In genomic region chr7:99918959-99919813, GRCh38 we compare ENCODE assay signal across 8 cellular contexts. TPM values are rescaled to one million over a fixed set of nuclear protein-coding genes. Genes with fewer than 3 reads are reported as not detected.
DNase-seq lines count a peak whose midpoint lies in the region; ATAC-seq and TF ChIP-seq lines count a peak whose summit lies in the region.

Gene TRIM4, minus strand, starts transcription at chr7:99919530. Its CDS starts 129 bp downstream, at chr7:99919401.

- peak in 1 of 2 donors; percentile 78 for TF ChIP-seq POLR2A in vagina (IDR thresholded peaks at IDR 0.05)

- H3K36me3 Mint-ChIP-seq in T-cell, result peaks cover 24% of the 10 kb centered on the region

- H3K4me3 ChIP-seq in heart right ventricle (peak within 1 kb of the TSS; percentile 70 to 94 (median 90)), vagina (peak within 1 kb of the TSS; percentile 68 to 77)

- H3K27me3 ChIP-seq in heart right ventricle, result no peaks in the 10 kb centered on the region
- no peaks in the 10 kb centered on the region for H3K27me3 ChIP-seq in vagina

- H3K4me1 ChIP-seq in heart right ventricle, result peaks cover 0 to 38% (median 36%) of the 10 kb centered on the region in 9 donors
- H3K4me1 ChIP-seq in vagina, result peaks cover 43% of the 10 kb centered on the region

- H3K36me3 ChIP-seq in heart right ventricle (peaks cover 0 to 39% (median 3%) of the 10 kb centered on the region in 9 donors), vagina (no peaks in the 10 kb centered on the region)

- H3K4me1 Mint-ChIP-seq in T-cell, result peaks cover 49 to 64% (median 56%) of the 10 kb centered on the region in 3 donors

- WGBS in adipose tissue, 3 donors, result 0 to 2% (median 1%) methylated on average over 81 of the region's 81 CpGs
- 0 to 1% methylated on average over 71 to 81 of the region's 81 CpGs for WGBS in heart right ventricle, 2 donors

- H3K27ac ChIP-seq in adipose tissue (ENCODE audit: low read depth, low read length), result no peak within 1 kb of the TSS
- peak within 1 kb of the TSS; percentile 63 to 96 (median 90) for H3K27ac ChIP-seq in heart right ventricle
- peak within 1 kb of the TSS; percentile 81 for H3K27ac ChIP-seq in vagina

- CTCF ChIA-PET in T-cell (lab: Charles Lee), result interaction anchor here (0.7 to 2.0 kb wide), 8 partner anchors 11 to 748 kb away, joined by 3 to 8 read pairs (median 4); partner anchors contain the start of gene MCM7 (in 1 of the 2)

- no peaks in the 10 kb centered on the region for H3K27me3 Mint-ChIP-seq in T-cell

- DNase-seq in NCI-H128 (lab: John Stamatoyannopoulos, UW; ENCODE audit: unreplicated experiment) (peak; percentile 72), T-cell (peak; percentile 81 to 91 (median 85)), heart right ventricle (peak; percentile 90 to 91), putamen (ENCODE audit: low spot score) (peak; percentile 93), vagina (ENCODE audit: extremely low spot score in 2 of 2) (peak in 1 of 2 donors; percentile 94)

- no peaks in the 10 kb centered on the region for H3K9me3 Mint-ChIP-seq in T-cell

- intact Hi-C loops in heart right ventricle (cut with DNase I), result loop anchor here in 7 of 10 donors (5.0 to 10.0 kb wide), 7 partner anchors 73 to 294 kb away; partner anchors contain the start of genes COPS6 (in 2 of the 7), ZNF3 (in 2 of the 7) and MBLAC1 (in 1 of the 7)
- intact Hi-C loops in vagina (cut with DNase I), result no loop called here

- peak within 1 kb of the TSS; percentile 93 to 95 (median 94) for H3K4me3 Mint-ChIP-seq in T-cell

- H3K9me3 ChIP-seq in heart right ventricle (no peaks in the 10 kb centered on the region), vagina (no peaks in the 10 kb centered on the region)

- ATAC-seq in HG02759 (IDR thresholded peaks at IDR 0.05; ENCODE audit: unreplicated experiment) (peak; percentile 99), T-cell (replicated peaks in 1 of 4) (peak; percentile 98), heart right ventricle (peak; percentile 99 to 100 (median 99))

- H3K27ac Mint-ChIP-seq in T-cell, result peak within 1 kb of the TSS; percentile 92 to 97

- TF ChIP-seq CTCF in GM12874 (IDR thresholded peaks at IDR 0.05; ENCODE audit: insufficient read depth, low read depth, low read length) (peak; percentile 29; the same call in 1 of the 2 replicates), heart right ventricle (IDR thresholded peaks at IDR 0.05) (peak in 5 of 9 donors; percentile 17 to 54 (median 49)), vagina (IDR thresholded peaks at IDR 0.05) (peak in 1 of 3 experiments; percentile 2)

- POLR2A ChIA-PET in T-cell (lab: Charles Lee), result interaction anchor here (0.6 to 0.9 kb wide), 6 partner anchors 131 to 1807 kb away, joined by 3 to 5 read pairs (median 3); partner anchors contain the start of genes COPS6 (in 1 of the 2) and ZCWPW1 (in 1 of the 2)

RNA-seq across cellular contexts. Expression of gene TRIM4, which starts in this region (rescaled TPM):
- 10 to 100 TPM; 35.8 to 60.9 (median 55.9) TPM for total RNA-seq in T-cell
- 10 to 100 TPM; 15.0 to 22.2 (median 17.1) TPM for polyA plus RNA-seq in adipose tissue
- total RNA-seq in heart right ventricle, result 1 to 10 TPM; 5.0 to 9.6 (median 6.6) TPM
- polyA plus RNA-seq in heart right ventricle, result 1 to 10 TPM; 6.8 to 8.6 TPM
- 33.1 TPM for total RNA-seq in vagina
